ENCODE assay signal across 8 cellular contexts in the genomic region with DNA sequence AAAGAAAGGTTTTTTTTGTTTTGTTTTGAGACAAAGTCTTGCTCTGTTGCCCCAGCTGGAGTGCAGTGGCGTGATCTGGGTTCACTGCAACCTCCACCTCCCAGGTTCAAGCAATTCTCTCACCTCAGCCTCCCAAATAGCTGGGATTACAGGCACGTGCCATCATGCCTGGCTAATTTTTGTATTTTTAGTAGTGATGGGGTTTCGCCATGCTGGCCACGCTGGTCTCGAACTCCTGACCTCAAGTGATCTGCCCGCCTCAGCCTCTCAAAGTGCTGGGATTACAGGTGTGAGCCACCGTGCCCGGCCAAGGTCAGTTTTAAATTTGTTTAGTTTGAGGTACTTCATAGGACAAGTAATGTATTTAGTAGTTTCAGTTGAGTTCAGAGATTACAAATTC. TPM values are rescaled to one million over a fixed set of nuclear protein-coding genes. Genes with fewer than 3 reads are reported as not detected.
A peak's percentile ranks its signal among the peaks of the same experiment; 100 is the strongest.
DNase-seq lines count a peak whose midpoint lies in the region; ATAC-seq and TF ChIP-seq lines count a peak whose summit lies in the region.
"Not testable (repeated sequence)": the region's sequence is repeated elsewhere in the genome, so short reads cannot be mapped to it uniquely, and the experiment has no call there.

No MANE protein-coding gene starts in this region.

- 76% methylated on average over 8 of the region's 8 CpGs for WGBS in esophagus muscularis mucosa

- POLR2A ChIA-PET in OCI-LY7 (lab: Charles Lee), result interaction anchor here (0.6 to 2.1 kb wide), 5 partner anchors 8 to 293 kb away, joined by 3 to 7 read pairs (median 3); no protein-coding TSS in a partner anchor
- POLR2A ChIA-PET in activated CD4-positive, alpha-beta memory T cell treated with anti-CD3 and anti-CD28 coated beads for 36 hours (lab: Charles Lee), result interaction anchor here (0.7 to 14.2 kb wide), 2 partner anchors 13 to 22 kb away, joined by 3 to 202 read pairs; no protein-coding TSS in a partner anchor

- peak overlapping the region; percentile 70 for H3K4me3 ChIP-seq in CD4-positive, CD25-positive, alpha-beta regulatory T cell (ENCODE audit: low read depth, low read length)
- H3K4me3 ChIP-seq in OCI-LY7 (ENCODE audit: low read depth, low read length, poor library complexity, severe bottlenecking); esophagus muscularis mucosa; lower lobe of right lung; neutrophil (ENCODE audit: low read depth in 1 of 2, low read length in 1 of 2); subcutaneous abdominal adipose tissue (ENCODE audit: low read depth in 1 of 5, low read length in 5 of 5): not testable (repeated sequence)

- 0 out of 2 replicates have a peak overlapping the region, but pooled peaks have one; percentile 38 for H3K4me2 ChIP-seq in OCI-LY7 (ENCODE audit: low read length)

- H3K9me2 ChIP-seq in OCI-LY7 (ENCODE audit: insufficient read depth, low read length), result not testable (repeated sequence)

- H3K9me3 Mint-ChIP-seq in CD4-positive, CD25-positive, alpha-beta regulatory T cell; activated CD4-positive, alpha-beta memory T cell treated with anti-CD3 and anti-CD28 coated beads for 36 hours; activated naive CD8-positive, alpha-beta T cell treated with anti-CD3 and anti-CD28 coated beads, Interleukin-2, amount 50 U/mL, for 24 hours: not testable (repeated sequence)

- TF ChIP-seq CTCF in OCI-LY7 (conservative IDR thresholded peaks at IDR 0.05; ENCODE audit: low read length); esophagus muscularis mucosa (IDR thresholded peaks at IDR 0.05); lower lobe of right lung (IDR thresholded peaks at IDR 0.05); neutrophil (IDR thresholded peaks at IDR 0.05): not testable (repeated sequence)

- not testable (repeated sequence) for TF ChIP-seq EP300 in esophagus muscularis mucosa (IDR thresholded peaks at IDR 0.05)

- peak overlapping the region; percentile 52 to 87 (median 59) for H3K4me3 Mint-ChIP-seq in CD4-positive, CD25-positive, alpha-beta regulatory T cell
- not testable (repeated sequence) for H3K4me3 Mint-ChIP-seq in activated CD4-positive, alpha-beta memory T cell treated with anti-CD3 and anti-CD28 coated beads for 36 hours; activated naive CD8-positive, alpha-beta T cell treated with anti-CD3 and anti-CD28 coated beads, Interleukin-2, amount 50 U/mL, for 24 hours

- peaks cover 62% of the 10 kb centered on the region for H4K20me1 ChIP-seq in OCI-LY7 (ENCODE audit: insufficient read depth, low read length)

- not testable (repeated sequence) for H2AFZ ChIP-seq in OCI-LY7 (ENCODE audit: low read length)

- BruUV-seq in OCI-LY7 (replicated peaks; lab: Mats Ljungman, UMichigan), result not testable (repeated sequence)

- CTCF ChIA-PET in OCI-LY7 (lab: Charles Lee; ENCODE audit: unreplicated experiment), result interaction anchor here (0.5 kb wide), 1 partner anchor 18 kb away, joined by 3 read pairs; no protein-coding TSS in a partner anchor
- CTCF ChIA-PET in activated CD4-positive, alpha-beta memory T cell treated with anti-CD3 and anti-CD28 coated beads for 36 hours (lab: Charles Lee), result interaction anchor here (0.8 to 6.9 kb wide), 2 partner anchors 10 to 22 kb away, joined by 3 to 80 read pairs; no protein-coding TSS in a partner anchor

- H3K4me1 ChIP-seq in CD4-positive, CD25-positive, alpha-beta regulatory T cell (ENCODE audit: control insufficient read depth, insufficient read depth, low read length, poor library complexity, severe bottlenecking), result peaks cover 97% of the 10 kb centered on the region
- H3K4me1 ChIP-seq in OCI-LY7 (ENCODE audit: insufficient read depth, low read length, poor library complexity, severe bottlenecking) (peaks cover 67% of the 10 kb centered on the region), esophagus muscularis mucosa (peaks cover 5 to 98% (median 96%) of the 10 kb centered on the region in 4 donors), lower lobe of right lung (peaks cover 98% of the 10 kb centered on the region), neutrophil (ENCODE audit: control insufficient read depth in 1 of 2, insufficient read depth in 1 of 2, low read depth in 1 of 2, low read length in 1 of 2) (peaks cover 34 to 64% of the 10 kb centered on the region in 2 experiments), subcutaneous abdominal adipose tissue (ENCODE audit: control insufficient read depth in 5 of 5, insufficient read depth in 5 of 5, low read length in 5 of 5) (peaks cover 0 to 88% (median 80%) of the 10 kb centered on the region in 5 donors)

- not testable (repeated sequence) for TF ChIP-seq POLR2A in esophagus muscularis mucosa (IDR thresholded peaks at IDR 0.05; ENCODE audit: low read depth)

- intact Hi-C loops in OCI-LY7 (cut with micrococcal nuclease; ENCODE audit: unreplicated experiment); activated CD4-positive, alpha-beta memory T cell treated with anti-CD3 and anti-CD28 coated beads for 36 hours (cut with micrococcal nuclease); esophagus muscularis mucosa (cut with DNase I); lower lobe of right lung (cut with DNase I): not testable (repeated sequence)

- H3K27me3 Mint-ChIP-seq in CD4-positive, CD25-positive, alpha-beta regulatory T cell; activated CD4-positive, alpha-beta memory T cell treated with anti-CD3 and anti-CD28 coated beads for 36 hours; activated naive CD8-positive, alpha-beta T cell treated with anti-CD3 and anti-CD28 coated beads, Interleukin-2, amount 50 U/mL, for 24 hours: not testable (repeated sequence)

- H3K27me3 ChIP-seq in CD4-positive, CD25-positive, alpha-beta regulatory T cell (ENCODE audit: control insufficient read depth, insufficient read depth, low read length); esophagus muscularis mucosa; lower lobe of right lung (ENCODE audit: low read depth); neutrophil; subcutaneous abdominal adipose tissue (ENCODE audit: control insufficient read depth in 5 of 5, insufficient read depth in 4 of 5, low read length in 5 of 5): not testable (repeated sequence)

- H3K27ac Mint-ChIP-seq in CD4-positive, CD25-positive, alpha-beta regulatory T cell, result peak overlapping the region in 2 of 3 donors; percentile 70 to 92
- peak overlapping the region; percentile 66 for H3K27ac Mint-ChIP-seq in activated CD4-positive, alpha-beta memory T cell treated with anti-CD3 and anti-CD28 coated beads for 36 hours
- peak overlapping the region; percentile 9 for H3K27ac Mint-ChIP-seq in activated naive CD8-positive, alpha-beta T cell treated with anti-CD3 and anti-CD28 coated beads, Interleukin-2, amount 50 U/mL, for 24 hours

- not testable (repeated sequence) for ATAC-seq in CD4-positive, CD25-positive, alpha-beta regulatory T cell (ENCODE audit: low read depth in 2 of 2); activated naive CD8-positive, alpha-beta T cell treated with anti-CD3 and anti-CD28 coated beads, Interleukin-2, amount 50 U/mL, for 24 hours; lower lobe of right lung

- DNase-seq in CD4-positive, CD25-positive, alpha-beta regulatory T cell; OCI-LY7 (ENCODE audit: low spot score); activated CD4-positive, alpha-beta memory T cell treated with anti-CD3 and anti-CD28 coated beads for 36 hours; activated naive CD8-positive, alpha-beta T cell treated with anti-CD3 and anti-CD28 coated beads, Interleukin-2, amount 50 U/mL, for 24 hours; esophagus muscularis mucosa (ENCODE audit: extremely low spot score); lower lobe of right lung: not testable (repeated sequence)

- H3K79me2 ChIP-seq in OCI-LY7 (ENCODE audit: insufficient read depth, low read depth, low read length), result not testable (repeated sequence)

- peaks cover 16% of the 10 kb centered on the region for H3K36me3 ChIP-seq in CD4-positive, CD25-positive, alpha-beta regulatory T cell (ENCODE audit: control insufficient read depth, insufficient read depth, low read length)
- H3K36me3 ChIP-seq in OCI-LY7 (ENCODE audit: insufficient read depth, low read length), result peaks cover 89% of the 10 kb centered on the region
- H3K36me3 ChIP-seq in esophagus muscularis mucosa; neutrophil; subcutaneous abdominal adipose tissue (ENCODE audit: control insufficient read depth in 5 of 5, insufficient read depth in 5 of 5, low read length in 5 of 5): not testable (repeated sequence)
- peaks cover 11% of the 10 kb centered on the region for H3K36me3 ChIP-seq in lower lobe of right lung

- H3K9ac ChIP-seq in subcutaneous abdominal adipose tissue (ENCODE audit: low read length in 5 of 5), result not testable (repeated sequence)

- not testable (repeated sequence) for H3K27ac ChIP-seq in CD4-positive, CD25-positive, alpha-beta regulatory T cell (ENCODE audit: insufficient read depth, low read length, poor library complexity, severe bottlenecking); OCI-LY7 (ENCODE audit: low read depth, low read length, poor library complexity, severe bottlenecking)
- peak overlapping the region; percentile 38 to 75 (median 50) for H3K27ac ChIP-seq in esophagus muscularis mucosa (replicated peaks in 1 of 4)
- H3K27ac ChIP-seq in lower lobe of right lung, result peak overlapping the region; percentile 13
- peak overlapping the region; percentile 51 for H3K27ac ChIP-seq in neutrophil
- peak overlapping the region; percentile 88 for H3K27ac ChIP-seq in subcutaneous abdominal adipose tissue (ENCODE audit: low read depth, low read length)

- peaks cover 52 to 96% (median 76%) of the 10 kb centered on the region in 4 donors for H3K4me1 Mint-ChIP-seq in CD4-positive, CD25-positive, alpha-beta regulatory T cell
- peaks cover 81% of the 10 kb centered on the region for H3K4me1 Mint-ChIP-seq in activated CD4-positive, alpha-beta memory T cell treated with anti-CD3 and anti-CD28 coated beads for 36 hours (ENCODE audit: low read depth)
- H3K4me1 Mint-ChIP-seq in activated naive CD8-positive, alpha-beta T cell treated with anti-CD3 and anti-CD28 coated beads, Interleukin-2, amount 50 U/mL, for 24 hours, result peaks cover 89% of the 10 kb centered on the region

- not testable (repeated sequence) for H3K9me3 ChIP-seq in CD4-positive, CD25-positive, alpha-beta regulatory T cell (ENCODE audit: control insufficient read depth in 2 of 2, low read length in 2 of 2); OCI-LY7 (ENCODE audit: low read length); esophagus muscularis mucosa; lower lobe of right lung; neutrophil; subcutaneous abdominal adipose tissue (ENCODE audit: control insufficient read depth in 5 of 5, low read length in 5 of 5)

- H3K36me3 Mint-ChIP-seq in CD4-positive, CD25-positive, alpha-beta regulatory T cell, result peaks cover 34% of the 10 kb centered on the region
- H3K36me3 Mint-ChIP-seq in activated CD4-positive, alpha-beta memory T cell treated with anti-CD3 and anti-CD28 coated beads for 36 hours, result peaks cover 38% of the 10 kb centered on the region
- H3K36me3 Mint-ChIP-seq in activated naive CD8-positive, alpha-beta T cell treated with anti-CD3 and anti-CD28 coated beads, Interleukin-2, amount 50 U/mL, for 24 hours (ENCODE audit: low read depth), result peaks cover 53% of the 10 kb centered on the region

RNA-seq across cellular contexts. Expression of a gene that starts 9.0 kb away (rescaled TPM):
- 360 TPM for total RNA-seq in CD4-positive, CD25-positive, alpha-beta regulatory T cell
- polyA plus RNA-seq in CD4-positive, CD25-positive, alpha-beta regulatory T cell, result 100 to 1,000 TPM; 146 to 197 (median 177) TPM
- total RNA-seq in OCI-LY7 (2014; rRNA removed; shearing (Covaris generic)), result 50.1 and 52.5 TPM in 2 replicates
- total RNA-seq in OCI-LY7 (2022) (68.0 and 72.8 TPM in 2 replicates), esophagus muscularis mucosa (100 to 1,000 TPM in 2 of 4 donors, 10 to 100 TPM in 2; 77.0 to 109 (median 94.0) TPM), lower lobe of right lung (88.2 TPM)
- total RNA-seq in activated CD4-positive, alpha-beta memory T cell treated with anti-CD3 and anti-CD28 coated beads for 36 hours, result 10 to 100 TPM; 92.1 to 98.6 TPM

Comparison
In these comparisons a context has a peak if more than half of its experiments do, and no peak if none do; other contexts are left out.
1. H3K27ac Mint-ChIP-seq: peak in every context shown above with its lines; median percentile 81 in CD4-positive, CD25-positive, alpha-beta regulatory T cell; 66 in activated CD4-positive, alpha-beta memory T cell treated with anti-CD3 and anti-CD28 coated beads for 36 hours; 9 in activated naive CD8-positive, alpha-beta T cell treated with anti-CD3 and anti-CD28 coated beads, Interleukin-2, amount 50 U/mL, for 24 hours.